2 cellular contexts compared by ENCODE assay signal in the genomic region with DNA sequence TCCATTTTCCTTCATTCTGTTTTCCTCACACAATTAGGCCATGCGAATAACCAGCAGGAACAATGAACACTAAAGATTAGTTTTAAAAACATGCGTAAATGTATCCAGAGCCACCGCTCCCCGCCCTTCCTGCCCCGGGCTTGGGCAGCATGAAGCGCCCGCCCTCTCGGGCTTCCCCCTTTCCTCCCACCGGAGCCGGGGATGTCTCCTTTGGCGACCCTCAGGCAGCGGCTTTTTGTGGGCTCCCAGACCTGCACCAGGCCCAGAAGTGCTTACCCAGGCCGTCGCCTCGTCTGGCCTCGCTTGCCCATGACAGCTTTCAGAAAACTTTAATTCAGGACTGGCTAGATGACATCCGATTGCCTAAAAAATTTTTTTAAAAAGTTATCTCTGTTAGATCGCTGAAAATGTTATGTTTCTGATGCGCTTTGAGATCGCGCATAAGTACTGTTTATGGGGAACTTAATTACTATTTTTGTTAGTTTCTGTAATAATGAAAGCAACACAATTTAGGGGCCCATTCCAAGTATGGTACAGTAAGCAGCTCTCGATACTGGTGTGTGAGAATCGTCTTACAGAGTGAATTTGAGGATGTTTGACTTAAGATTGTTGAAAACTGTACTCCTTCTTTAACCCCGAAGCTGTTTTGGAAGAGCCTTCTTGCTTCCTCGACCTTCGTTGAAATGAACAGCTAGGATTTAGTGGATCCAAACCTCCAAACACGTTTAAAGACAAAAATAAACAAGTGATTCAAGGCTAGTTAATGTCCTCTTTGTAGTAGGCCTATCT.
TF ChIP-seq lines count a peak whose summit lies in the region.

No MANE protein-coding gene starts in this region.

TF ChIP-seq in IMR-90, 13 proteins besides CTCF, POLR2A, EP300 and RAD21:
- TF ChIP-seq SMC3 (IDR thresholded peaks at IDR 0.05; ENCODE audit: low read depth, low read length) (no peak), MAZ (IDR thresholded peaks at IDR 0.05; ENCODE audit: borderline replicate concordance, low read depth, low read length) (no peak), RCOR1 (IDR thresholded peaks at IDR 0.05; ENCODE audit: insufficient replicate concordance, low read length) (no peak), NFE2L2 (IDR thresholded peaks at IDR 0.05; ENCODE audit: low read depth, low read length) (no peak), USF2 (IDR thresholded peaks at IDR 0.05; ENCODE audit: low read depth, low read length) (no peak), RFX5 (IDR thresholded peaks at IDR 0.05; ENCODE audit: low read depth, low read length) (no peak), MAFK (IDR thresholded peaks at IDR 0.05; ENCODE audit: low read depth, low read length) (no peak), CHD1 (IDR thresholded peaks at IDR 0.05; ENCODE audit: low read depth, low read length) (no peak), CEBPB (IDR thresholded peaks at IDR 0.05; ENCODE audit: low read depth, low read length) (no peak), FOS (IDR thresholded peaks at IDR 0.05; ENCODE audit: low read depth, low read length) (no peak), MXI1 (IDR thresholded peaks at IDR 0.05; ENCODE audit: borderline replicate concordance, low read depth, low read length) (no peak), BHLHE40 (IDR thresholded peaks at IDR 0.05; ENCODE audit: low read depth, low read length) (no peak)
- TF ChIP-seq, protein P1, sequence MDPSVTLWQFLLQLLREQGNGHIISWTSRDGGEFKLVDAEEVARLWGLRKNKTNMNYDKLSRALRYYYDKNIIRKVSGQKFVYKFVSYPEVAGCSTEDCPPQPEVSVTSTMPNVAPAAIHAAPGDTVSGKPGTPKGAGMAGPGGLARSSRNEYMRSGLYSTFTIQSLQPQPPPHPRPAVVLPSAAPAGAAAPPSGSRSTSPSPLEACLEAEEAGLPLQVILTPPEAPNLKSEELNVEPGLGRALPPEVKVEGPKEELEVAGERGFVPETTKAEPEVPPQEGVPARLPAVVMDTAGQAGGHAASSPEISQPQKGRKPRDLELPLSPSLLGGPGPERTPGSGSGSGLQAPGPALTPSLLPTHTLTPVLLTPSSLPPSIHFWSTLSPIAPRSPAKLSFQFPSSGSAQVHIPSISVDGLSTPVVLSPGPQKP (IDR thresholded peaks at IDR 0.05; ENCODE audit: borderline replicate concordance, low read depth, low read length): no peak

TF ChIP-seq in endothelial cell of umbilical vein, 7 proteins besides CTCF, POLR2A, EP300 and RAD21:
- TF ChIP-seq GATA2 (IDR thresholded peaks at IDR 0.05; ENCODE audit: insufficient read depth, insufficient read length, low read depth, low read length) (peak; percentile 19), MAX (IDR thresholded peaks at IDR 0.05; ENCODE audit: insufficient read depth, insufficient read length) (no peak), MYC (IDR thresholded peaks at IDR 0.05; ENCODE audit: low read depth, low read length) (no peak), JUN (IDR thresholded peaks at IDR 0.05; ENCODE audit: borderline replicate concordance, insufficient read depth, insufficient read length, low read depth) (no peak)
